In the genomic region with DNA sequence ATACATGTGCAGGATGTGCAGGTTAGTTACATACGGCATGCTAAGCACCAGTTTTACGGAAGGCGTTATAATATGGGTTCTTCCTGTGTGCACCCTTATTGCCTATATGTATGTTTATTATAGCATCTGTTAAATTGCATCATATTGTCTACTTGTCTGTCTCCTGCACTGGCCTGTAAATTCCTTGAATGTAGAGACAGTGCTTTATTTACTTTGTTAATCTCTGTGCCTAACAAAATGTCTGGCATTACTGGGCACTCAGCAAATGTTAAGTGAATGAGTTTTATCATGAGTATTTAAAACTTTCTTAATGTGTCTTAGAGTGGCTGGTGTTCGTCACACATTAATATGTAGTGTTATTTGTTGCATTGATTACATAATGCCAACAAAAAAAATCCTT, we compare ENCODE assay signal across 16 cellular contexts. TPM values are rescaled to one million over a fixed set of nuclear protein-coding genes. Genes with fewer than 3 reads are reported as not detected.
DNase-seq lines count a peak whose midpoint lies in the region; ATAC-seq lines count a peak whose summit lies in the region.
"Had no signal": no experiment of that assay in that cellular context is flagged by ENCODE, and none has a peak within 500 bp of the region (broad histone marks: within the 10 kb centered on the region; RNA-seq: fewer than 3 reads in every experiment).

No MANE protein-coding gene starts in this region.

- no peak for DNase-seq in Right ventricle myocardium superior
- DNase-seq in Right ventricle myocardium inferior (ENCODE audit: missing footprints), result no peak
- peak; percentile 15 to 56 for DNase-seq in SJCRH30
- DNase-seq in left colon, result no peak
- no peak for DNase-seq in activated CD4-positive, CD25-positive, alpha-beta regulatory T cell treated with anti-CD3 and anti-CD28 coated beads, Interleukin-2, amount 50 U/mL, for 72 hours
- no peak for DNase-seq in posterior vena cava (ENCODE audit: low spot score)
- no peak for DNase-seq in H7
- DNase-seq: AML-193; Calu3; CD4-positive, alpha-beta T cell; DMS 273 treated with DMSO at 0.1 percent for 48 hours had no signal

- peak overlapping the region; percentile 47 for H3K27ac ChIP-seq in SJCRH30
- H3K27ac ChIP-seq: 22Rv1, BLaER1 had no signal

- intact Hi-C loops in Right ventricle myocardium superior (cut with DNase I) (no loop called here), Right ventricle myocardium inferior (cut with DNase I) (no loop called here), left colon (cut with DNase I, micrococcal nuclease) (no loop called here), posterior vena cava (cut with DNase I) (no loop called here)

- H3K4me1 ChIP-seq in SJCRH30, result peaks cover 18% of the 10 kb centered on the region

- ATAC-seq in Right ventricle myocardium superior (ENCODE audit: poor library complexity) (peak; percentile 31), Right ventricle myocardium inferior (no peak), left colon (peak; percentile 34), HG03565 (IDR thresholded peaks at IDR 0.05; ENCODE audit: unreplicated experiment) (no peak)
- ATAC-seq: GM12878, HCT116 had no signal

- H3K36me3 ChIP-seq in SJCRH30 (peaks cover 4% of the 10 kb centered on the region), H7 (replicated peaks; ENCODE audit: control insufficient read depth, insufficient read depth, low read length) (no peaks in the 10 kb centered on the region)

- H3K4me3 ChIP-seq in SJCRH30 (no peak overlapping the region), H7 (ENCODE audit: insufficient read depth, low read depth, low read length) (no peak overlapping the region)
- H3K4me3 ChIP-seq: BLaER1, GM12878 had no signal

- no peaks in the 10 kb centered on the region for H3K9me3 ChIP-seq in SJCRH30 (replicated peaks)

- H3K27me3 ChIP-seq in SJCRH30 (no peaks in the 10 kb centered on the region), H7 (ENCODE audit: control insufficient read depth, insufficient read depth, low read length) (no peaks in the 10 kb centered on the region)
- H3K27me3 ChIP-seq: BLaER1 had no signal

RNA-seq across cellular contexts. Expression of gene MGA, which starts 23.8 kb away (rescaled TPM):
- total RNA-seq in Right ventricle myocardium superior (25.0 TPM), Right ventricle myocardium inferior (30.2 TPM), left colon (10 to 100 TPM; 26.9 to 28.2 TPM), posterior vena cava (10 to 100 TPM; 33.5 to 36.1 TPM)
- total RNA-seq in SJCRH30 (2014; rRNA removed; shearing (Covaris generic)), result 75.6 and 83.6 TPM in 2 replicates
- total RNA-seq in H7 (2014; rRNA removed; shearing (Covaris generic)), result 21.4 and 27.8 TPM in 2 replicates

Comparison
In these comparisons a context has a peak if more than half of its experiments do, and no peak if none do; other contexts are left out.
1. ATAC-seq: peak in Right ventricle myocardium superior (single experiment) and left colon (single experiment); none in Right ventricle myocardium inferior (single experiment) and HG03565 (single experiment).
2. DNase-seq: peak in SJCRH30 (2 of 2); none in Right ventricle myocardium superior (single experiment), Right ventricle myocardium inferior (single experiment), left colon (0 of 2), activated CD4-positive, CD25-positive, alpha-beta regulatory T cell treated with anti-CD3 and anti-CD28 coated beads, Interleukin-2, amount 50 U/mL, for 72 hours (single experiment), posterior vena cava (single experiment) and H7 (single experiment).